Comparison of ENCODE assay signal across 22 cellular contexts in genomic region chr12:103848917-103849491, GRCh38. TPM values are rescaled to one million over a fixed set of nuclear protein-coding genes. Genes with fewer than 3 reads are reported as not detected.
DNase-seq lines count a peak whose midpoint lies in the region; ATAC-seq and TF ChIP-seq lines count a peak whose summit lies in the region.
"Had no signal": no experiment of that assay in that cellular context is flagged by ENCODE, and none has a peak within 500 bp of the region (broad histone marks: within the 10 kb centered on the region; RNA-seq: fewer than 3 reads in every experiment).

No MANE protein-coding gene starts in this region.

- H3K9me3 ChIP-seq in left lung, result no peaks in the 10 kb centered on the region
- H3K9me3 ChIP-seq in testis, result no peaks in the 10 kb centered on the region

- H3K4me3 ChIP-seq in left lung, result no peak overlapping the region
- no peak overlapping the region for H3K4me3 ChIP-seq in testis
- H3K4me3 ChIP-seq: SK-N-MC, smooth muscle cell had no signal

- TF ChIP-seq CTCF in left lung (IDR thresholded peaks at IDR 0.05) (no peak), testis (IDR thresholded peaks at IDR 0.05) (no peak)

- intact Hi-C loops in left lung (cut with DNase I) (no loop called here), testis (cut with DNase I; ENCODE audit: low total_unique reads) (no loop called here)

- H3K27ac ChIP-seq in left lung (no peak overlapping the region), testis (peak overlapping the region; percentile 10 to 57)
- H3K27ac ChIP-seq: parathyroid adenoma, SK-N-MC had no signal

- TF ChIP-seq POLR2A in testis (IDR thresholded peaks at IDR 0.05), result no peak

- WGBS in testis, 2 donors, result 54 to 58% methylated on average over 4 of the region's 4 CpGs

- DNase-seq in NCI-H69 (lab: John Stamatoyannopoulos, UW) (peak; percentile 17), ecto neural progenitor cell (ENCODE audit: low spot score) (peak; percentile 27), left lung (no peak), testis (peak; percentile 45), GF-D8 (lab: John Stamatoyannopoulos, UW) (no peak)
- no peak for DNase-seq in activated T-cell treated with anti-CD3 and anti-CD28 coated beads, Interleukin-2, amount 50 U/mL, for 48 hours
- DNase-seq: activated CD4-positive, alpha-beta T cell treated with anti-CD3 and anti-CD28 coated beads for 1 hour; activated naive CD8-positive, alpha-beta T cell treated with anti-CD3 and anti-CD28 coated beads, Interleukin-2, amount 10 ng/mL, durations not matched to agents 7 days and 5 days; caudate nucleus; CD4-positive, alpha-beta memory T cell; HCEC 1CT; MM.1S; NCI-H1694 treated with DMSO at 0.1 percent for 48 hours; NCI-H345; stimulated activated CD4-positive, alpha-beta T cell treated with anti-CD3 and anti-CD28 coated beads, Interleukin-4, amount 100 ng/mL, for 4 hours; T1000 had no signal

- H3K27me3 ChIP-seq in left lung, result no peaks in the 10 kb centered on the region
- H3K27me3 ChIP-seq in testis, result no peaks in the 10 kb centered on the region

- H3K4me1 ChIP-seq in left lung (no peaks in the 10 kb centered on the region), testis (peaks cover 15% of the 10 kb centered on the region)
- H3K4me1 ChIP-seq: parathyroid adenoma had no signal

- ATAC-seq in left lung, result peak; percentile 31
- ATAC-seq in HG03521 (IDR thresholded peaks at IDR 0.05; ENCODE audit: unreplicated experiment), result no peak
- no peak for ATAC-seq in GM21737 (IDR thresholded peaks at IDR 0.05; ENCODE audit: unreplicated experiment)
- ATAC-seq: natural killer cell treated with Interleukin-12 subunit alpha and Interleukin-12 subunit beta and Interleukin-15 and Interleukin-18, amount 100 ng/mL, for 72 hours had no signal

- H3K36me3 ChIP-seq in left lung (no peaks in the 10 kb centered on the region), testis (ENCODE audit: low read depth, missing control alignments) (no peaks in the 10 kb centered on the region)

RNA-seq across cellular contexts. Expression of gene NT5DC3, which starts 8.0 kb away (rescaled TPM):
- 1 to 10 TPM; 7.5 to 8.9 TPM for total RNA-seq in left lung
- total RNA-seq in testis, result 10 to 100 TPM; 16.1 to 25.4 TPM
- 5.7 TPM for polyA plus RNA-seq in testis (ENCODE audit: insufficient read depth, low read depth, low replicate concordance)

Comparison
In these comparisons a context has a peak if more than half of its experiments do, and no peak if none do; other contexts are left out.
1. DNase-seq: peak in NCI-H69 (single experiment), ecto neural progenitor cell (single experiment) and testis (single experiment); none in left lung (0 of 2), GF-D8 (single experiment) and activated T-cell treated with anti-CD3 and anti-CD28 coated beads, Interleukin-2, amount 50 U/mL, for 48 hours (0 of 2).
2. H3K27ac ChIP-seq: peak in testis (2 of 2); none in left lung (0 of 2).